In the genomic region with DNA sequence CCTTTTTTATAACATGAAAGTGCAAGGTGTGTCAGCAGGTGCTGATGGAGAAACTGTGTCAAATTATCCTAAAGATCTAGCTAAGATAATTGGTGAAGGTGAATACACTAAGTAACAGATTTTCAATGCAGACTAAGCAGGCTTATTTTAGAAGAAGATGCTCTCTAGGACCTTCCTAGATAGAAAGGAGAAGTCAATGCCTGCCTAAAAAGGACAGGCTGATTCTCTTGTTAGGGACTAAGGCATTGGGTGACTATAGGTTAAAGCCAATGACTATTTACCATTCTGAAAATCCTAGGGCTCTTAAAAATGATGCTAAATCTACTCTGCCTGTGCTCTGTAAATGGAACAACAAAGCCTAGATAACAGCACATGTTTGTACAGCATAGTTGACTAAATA, we compare ENCODE assay signal across 24 cellular contexts.
DNase-seq lines count a peak whose midpoint lies in the region; ATAC-seq, FAIRE-seq and TF ChIP-seq lines count a peak whose summit lies in the region.
"Had no signal": no experiment of that assay in that cellular context is flagged by ENCODE, and none has a peak within 500 bp of the region (broad histone marks: within the 10 kb centered on the region; RNA-seq: fewer than 3 reads in every experiment).

No MANE protein-coding gene starts in this region.

- no peaks in the 10 kb centered on the region for H3K4me1 Mint-ChIP-seq in activated T-cell treated with anti-CD3 and anti-CD28 coated beads, Interleukin-2, amount 50 U/mL, for 72 hours (ENCODE audit: low read depth)
- H3K4me1 Mint-ChIP-seq: CD4-positive, CD25-positive, alpha-beta regulatory T cell; T-cell had no signal

- no peak overlapping the region for H3K27ac ChIP-seq in breast epithelium
- H3K27ac ChIP-seq: 22Rv1, SK-N-MC had no signal

- H3K4me3 ChIP-seq in NB4 (ENCODE audit: low read depth, low read length) (no peak overlapping the region), breast epithelium (no peak overlapping the region)
- H3K4me3 ChIP-seq: SK-N-MC had no signal

- H3K9me3 Mint-ChIP-seq in activated T-cell treated with anti-CD3 and anti-CD28 coated beads, Interleukin-2, amount 50 U/mL, for 72 hours: peaks cover 2 to 11% of the 10 kb centered on the region in 2 donors

- TF ChIP-seq POLR2A in NB4 (IDR thresholded peaks at IDR 0.05; ENCODE audit: extremely low read depth, insufficient read length) (no peak), breast epithelium (IDR thresholded peaks at IDR 0.05) (no peak)

- FAIRE-seq in urothelium cell line (lab: Jason Lieb, UNC): no peak
- FAIRE-seq: H54 had no signal

- no peaks in the 10 kb centered on the region for H3K36me3 Mint-ChIP-seq in activated T-cell treated with anti-CD3 and anti-CD28 coated beads, Interleukin-2, amount 50 U/mL, for 72 hours (ENCODE audit: insufficient read depth in 2 of 2)
- H3K36me3 Mint-ChIP-seq: CD4-positive, CD25-positive, alpha-beta regulatory T cell; T-cell had no signal

- peaks cover 13 to 18% of the 10 kb centered on the region in 2 donors for H3K9me3 ChIP-seq in breast epithelium

- no peak for DNase-seq in activated T-cell treated with anti-CD3 and anti-CD28 coated beads, Interleukin-2, amount 50 U/mL, for 72 hours
- DNase-seq in activated T-cell treated with anti-CD3 and anti-CD28 coated beads, Interleukin-2, amount 50 U/mL, for 1 hour: no peak
- DNase-seq in NB4 (ENCODE audit: low read depth) (peak; percentile 65), SIG-M5 (lab: John Stamatoyannopoulos, UW) (peak; percentile 49), pons (ENCODE audit: low spot score) (peak; percentile 31), NCI-H526 treated with DMSO at 0.1 percent for 48 hours (lab: John Stamatoyannopoulos, UW) (no peak), urothelium cell line (ENCODE audit: low spot score) (no peak), breast epithelium (ENCODE audit: low spot score in 2 of 2) (no peak)
- DNase-seq: ACHN; CD4-positive, CD25-positive, alpha-beta regulatory T cell; EL; KG1; NCI-H1048; NCI-H1417 treated with DMSO at 0.1 percent for 48 hours; NCI-H1930; NCI-H2227 treated with DMSO at 0.1 percent for 48 hours; NCI-H510A; NCI-H748 treated with DMSO at 0.1 percent for 48 hours; PC-3; Right ventricle myocardium superior; T-cell had no signal

- intact Hi-C loops in breast epithelium (cut with DNase I; ENCODE audit: low total_unique reads): no loop called here

- peak overlapping the region; percentile 47 for H3K27ac Mint-ChIP-seq in activated T-cell treated with anti-CD3 and anti-CD28 coated beads, Interleukin-2, amount 50 U/mL, for 72 hours
- H3K27ac Mint-ChIP-seq: CD4-positive, CD25-positive, alpha-beta regulatory T cell; T-cell had no signal

- TF ChIP-seq CTCF in NB4 (IDR thresholded peaks at IDR 0.05; ENCODE audit: low read depth, low read length) (no peak), breast epithelium (IDR thresholded peaks at IDR 0.05) (no peak)

- ATAC-seq in activated T-cell treated with anti-CD3 and anti-CD28 coated beads, Interleukin-2, amount 50 U/mL, for 72 hours (replicated peaks in 1 of 2): no peak
- ATAC-seq: PC-3, T-cell had no signal

- H3K4me1 ChIP-seq in breast epithelium: no peaks in the 10 kb centered on the region

- no peaks in the 10 kb centered on the region for H3K27me3 Mint-ChIP-seq in activated T-cell treated with anti-CD3 and anti-CD28 coated beads, Interleukin-2, amount 50 U/mL, for 72 hours (ENCODE audit: low read depth)
- H3K27me3 Mint-ChIP-seq: CD4-positive, CD25-positive, alpha-beta regulatory T cell; T-cell had no signal

- no peak overlapping the region for H3K4me3 Mint-ChIP-seq in activated T-cell treated with anti-CD3 and anti-CD28 coated beads, Interleukin-2, amount 50 U/mL, for 72 hours
- H3K4me3 Mint-ChIP-seq: CD4-positive, CD25-positive, alpha-beta regulatory T cell; T-cell had no signal

- no peaks in the 10 kb centered on the region for H3K36me3 ChIP-seq in breast epithelium

- H3K27me3 ChIP-seq in breast epithelium: no peaks in the 10 kb centered on the region

Comparison
In these comparisons a context has a peak if more than half of its experiments do, and no peak if none do; other contexts are left out.
1. DNase-seq: peak in NB4 (single experiment), SIG-M5 (single experiment) and pons (single experiment); none in activated T-cell treated with anti-CD3 and anti-CD28 coated beads, Interleukin-2, amount 50 U/mL, for 72 hours (0 of 2), activated T-cell treated with anti-CD3 and anti-CD28 coated beads, Interleukin-2, amount 50 U/mL, for 1 hour (single experiment), NCI-H526 treated with DMSO at 0.1 percent for 48 hours (single experiment), urothelium cell line (single experiment) and breast epithelium (0 of 2).